ENCODE assay signal across 8 cellular contexts in the genomic region with DNA sequence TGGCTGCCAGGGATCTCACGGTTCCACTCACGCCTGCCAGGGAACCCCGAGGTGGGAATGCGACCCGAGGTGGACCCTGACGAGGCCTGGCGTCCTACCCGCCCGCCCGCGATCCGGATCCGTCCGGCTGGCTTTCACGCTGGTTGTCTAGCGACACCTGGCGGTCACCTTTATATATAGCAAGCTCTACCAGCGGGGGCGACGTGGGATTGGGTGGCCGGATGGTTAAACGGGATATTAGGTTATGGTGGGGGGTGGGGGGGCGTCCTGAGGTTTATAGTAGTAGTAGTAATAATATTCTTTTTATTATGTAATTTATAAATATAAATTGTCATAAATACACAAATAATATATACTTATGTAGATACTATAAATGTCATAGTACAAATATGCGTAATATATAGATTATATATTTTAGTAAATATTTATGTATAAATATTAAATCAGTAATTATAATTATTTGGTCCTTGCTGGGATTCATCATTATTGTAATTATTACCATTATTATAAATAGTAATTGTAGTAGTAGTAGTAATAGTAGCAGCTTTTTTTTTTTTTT.
DNase-seq lines count a peak whose midpoint lies in the region; ATAC-seq and TF ChIP-seq lines count a peak whose summit lies in the region.

No MANE protein-coding gene starts in this region.

- peak; percentile 84 for TF ChIP-seq CTCF in choroid plexus epithelial cell (conservative IDR thresholded peaks at IDR 0.05; ENCODE audit: low read depth, low read length)

- peak overlapping the region; percentile 23 for H3K4me3 ChIP-seq in choroid plexus epithelial cell (ENCODE audit: low read depth, low read length)

- ATAC-seq in left lobe of liver: peak; percentile 82

- DNase-seq in C1 segment of cervical spinal cord (lab: John Stamatoyannopoulos, UW) (peak in 11 of 14 donors; percentile 9 to 78 (median 43)), H4 (ENCODE audit: low spot score) (peak; percentile 59), NCI-H446 (lab: John Stamatoyannopoulos, UW) (peak; percentile 56 to 87), choroid plexus epithelial cell (ENCODE audit: low read depth) (peak; percentile 78), left lobe of liver (ENCODE audit: low spot score) (peak; percentile 73), DMS153 (lab: John Stamatoyannopoulos, UW) (no peak)
- peak; percentile 82 for DNase-seq in activated CD4-positive, alpha-beta T cell treated with anti-CD3 and anti-CD28 coated beads for 48 hours
- DNase-seq in stimulated activated CD4-positive, alpha-beta T cell treated with anti-CD3 and anti-CD28 coated beads, Interleukin-2, amount 100 ng/mL, for 4 hours (ENCODE audit: low read depth): peak; percentile 71
